ENCODE assay signal across 7 cellular contexts in the genomic region with DNA sequence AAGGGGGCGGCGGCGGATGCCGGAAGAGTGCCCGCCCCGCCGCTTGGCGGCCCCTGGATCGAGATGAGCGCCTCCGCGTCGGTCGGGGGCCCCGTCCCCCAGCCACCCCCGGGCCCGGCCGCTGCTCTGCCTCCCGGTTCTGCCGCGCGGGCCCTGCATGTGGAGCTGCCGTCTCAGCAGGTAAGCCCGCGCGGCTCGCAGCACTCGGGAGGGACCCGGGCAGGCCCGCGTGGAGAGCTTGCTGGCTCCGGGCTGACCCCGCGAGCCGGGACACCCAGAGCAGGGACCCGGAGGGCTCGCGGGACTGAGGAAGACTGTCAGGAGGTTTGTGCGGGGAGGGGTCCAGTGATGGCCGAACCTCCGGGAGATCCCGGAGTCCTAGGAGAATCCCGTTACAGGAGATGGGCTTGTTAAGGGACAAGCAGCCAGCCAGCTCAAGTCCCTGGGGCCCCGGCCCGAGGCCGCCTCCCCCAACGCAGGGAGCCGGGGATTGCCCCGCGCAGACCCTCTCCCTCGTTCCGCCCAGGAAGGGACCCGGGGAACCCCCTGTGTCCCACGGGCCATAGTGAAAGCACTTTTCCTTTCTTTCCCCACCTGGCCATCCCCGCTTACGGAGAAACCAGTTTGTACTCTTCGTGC. TPM values are rescaled to one million over a fixed set of nuclear protein-coding genes. Genes with fewer than 3 reads are reported as not detected.
DNase-seq lines count a peak whose midpoint lies in the region; ATAC-seq, FAIRE-seq and TF ChIP-seq lines count a peak whose summit lies in the region.

No MANE protein-coding gene starts in this region.

- DNase-seq in HFF-Myc (ENCODE audit: extremely low read depth, low read depth) (no peak), NCI-H345 treated with DMSO at 0.1 percent for 48 hours (lab: John Stamatoyannopoulos, UW; ENCODE audit: unreplicated experiment) (peak; percentile 14), activated gamma-delta T cell treated with Interleukin-2 at 50 U/mL for 16 hours (peak; percentile 32), heart left ventricle (peak in 4 of 5 donors; percentile 27 to 80 (median 47)), retinal pigment epithelial cell (ENCODE audit: low read depth) (no peak), frontal cortex (ENCODE audit: low spot score in 2 of 2) (no peak)

- no peak for TF ChIP-seq POLR2A in heart left ventricle (IDR thresholded peaks at IDR 0.05)

- WGBS in heart left ventricle, 4 donors: 0 to 1% (median 0%) methylated on average over 48 to 57 of the region's 57 CpGs

- FAIRE-seq in frontal cortex (lab: Jason Lieb, UNC): no peak

- intact Hi-C loops in heart left ventricle (cut with DNase I): loop anchor here in 2 of 10 donors (5.0 to 10.0 kb wide), 2 partner anchors 52 to 339 kb away; no protein-coding TSS in a partner anchor

- TF ChIP-seq CTCF in HFF-Myc (IDR thresholded peaks at IDR 0.05; ENCODE audit: low read depth, low read length, missing control alignments) (no peak), heart left ventricle (IDR thresholded peaks at IDR 0.05) (peak in 1 of 12 donors; percentile 4), retinal pigment epithelial cell (conservative IDR thresholded peaks at IDR 0.05; ENCODE audit: low read depth, low read length) (no peak)

- H3K36me3 ChIP-seq in heart left ventricle: no peaks in the 10 kb centered on the region

- H3K27ac ChIP-seq in heart left ventricle: peak overlapping the region; percentile 84 to 96 (median 94)

- H3K4me1 ChIP-seq in heart left ventricle: peaks cover 0 to 58% (median 22%) of the 10 kb centered on the region in 12 donors

- H3K4me3 ChIP-seq in HFF-Myc (replicated peaks; ENCODE audit: low read depth, low read length): peak overlapping the region; percentile 64
- peak overlapping the region; percentile 72 to 100 (median 94) for H3K4me3 ChIP-seq in heart left ventricle
- H3K4me3 ChIP-seq in retinal pigment epithelial cell (ENCODE audit: low read length): peak overlapping the region; percentile 84

- no peaks in the 10 kb centered on the region for H3K27me3 ChIP-seq in heart left ventricle

- peak; percentile 26 for ATAC-seq in GM18498 (IDR thresholded peaks at IDR 0.05; ENCODE audit: unreplicated experiment)
- peak in 3 of 4 donors; percentile 0 to 44 (median 35) for ATAC-seq in heart left ventricle

- H3K9me3 ChIP-seq in heart left ventricle: no peaks in the 10 kb centered on the region

RNA-seq across cellular contexts. Expression of a gene that starts 0.5 kb away (rescaled TPM):
- total RNA-seq in heart left ventricle (10 to 100 TPM; 12.7 to 22.6 (median 15.2) TPM), frontal cortex (35.9 TPM)
- polyA plus RNA-seq in heart left ventricle: 10 to 100 TPM in 1 of 2 donors, 1 to 10 TPM in 1; 4.5 to 12.4 TPM

RNA-seq across cellular contexts. Expression of a gene that starts 46.9 kb away (rescaled TPM):
- total RNA-seq in heart left ventricle (10 to 100 TPM in 3 of 9 donors, 1 to 10 TPM in 6; 4.4 to 48.3 (median 8.3) TPM), frontal cortex (4.1 TPM)
- polyA plus RNA-seq in heart left ventricle: 10 to 100 TPM in 1 of 2 donors, 1 to 10 TPM in 1; 4.0 to 15.8 TPM

Comparison
In these comparisons a context has a peak if more than half of its experiments do, and no peak if none do; other contexts are left out.
1. DNase-seq: peak in NCI-H345 treated with DMSO at 0.1 percent for 48 hours (single experiment), activated gamma-delta T cell treated with Interleukin-2 at 50 U/mL for 16 hours (single experiment) and heart left ventricle (4 of 5); none in HFF-Myc (single experiment), retinal pigment epithelial cell (single experiment) and frontal cortex (0 of 2).
2. Peak in every context shown above with its lines, with median percentiles within 50 percentile points of each other: H3K4me3 ChIP-seq.